In genomic region chr6:3561745-3562144, GRCh38 we compare ENCODE assay signal across 13 cellular contexts.
A peak's percentile ranks its signal among the peaks of the same experiment; 100 is the strongest.
DNase-seq lines count a peak whose midpoint lies in the region; ATAC-seq and TF ChIP-seq lines count a peak whose summit lies in the region.
"Had no signal": no experiment of that assay in that cellular context is flagged by ENCODE, and none has a peak within 500 bp of the region (broad histone marks: within the 10 kb centered on the region; RNA-seq: fewer than 3 reads in every experiment).

No MANE protein-coding gene starts in this region.

- no peaks in the 10 kb centered on the region for H3K4me1 ChIP-seq in mammary epithelial cell (ENCODE audit: insufficient read depth, low read length)
- H3K4me1 ChIP-seq in breast epithelium = no peaks in the 10 kb centered on the region
- H3K4me1 ChIP-seq in aorta (ENCODE audit: control insufficient read depth in 1 of 2, insufficient read depth in 2 of 2, low read length in 2 of 2) = no peaks in the 10 kb centered on the region

- no peak for DNase-seq in mammary epithelial cell
- no peak for DNase-seq in breast epithelium (ENCODE audit: low spot score in 2 of 2)
- peak; percentile 4 for DNase-seq in RKO (ENCODE audit: low spot score)
- DNase-seq in glutamatergic neuron = no peak
- DNase-seq in aorta = no peak
- no peak for DNase-seq in HUDEP-2 (lab: John Stamatoyannopoulos, UW; ENCODE audit: unreplicated experiment in 76 of 76)
- no peak for DNase-seq in NK-92 treated with Interleukin-12 subunit alpha and Interleukin-12 subunit beta, amount 100 ng/mL, for 24 hours (lab: John Stamatoyannopoulos, UW)
- DNase-seq: CD4-positive, CD25-positive, alpha-beta regulatory T cell; hippocampal formation; Kasumi-1; T1000 had no signal

- no peak overlapping the region for H3K9ac ChIP-seq in mammary epithelial cell (ENCODE audit: insufficient read depth, low read length)

- H3K4me2 ChIP-seq in mammary epithelial cell (ENCODE audit: insufficient read depth, low read depth, low read length) = no peak overlapping the region

- H3K27ac ChIP-seq in mammary epithelial cell (ENCODE audit: insufficient read depth, low read depth, low read length) (no peak overlapping the region), breast epithelium (no peak overlapping the region), aorta (ENCODE audit: low read depth in 1 of 2, low read length in 2 of 2) (peak overlapping the region; percentile 55 to 58)

- no peaks in the 10 kb centered on the region for H3K27me3 ChIP-seq in mammary epithelial cell (ENCODE audit: insufficient read depth, low read length)
- no peaks in the 10 kb centered on the region for H3K27me3 ChIP-seq in breast epithelium
- no peaks in the 10 kb centered on the region for H3K27me3 ChIP-seq in aorta (ENCODE audit: control insufficient read depth in 1 of 2, insufficient read depth in 2 of 2, low read length in 1 of 2)

- peak overlapping the region; percentile 50 for H3K4me3 Mint-ChIP-seq in glutamatergic neuron (ENCODE audit: unreplicated experiment)
- H3K4me3 Mint-ChIP-seq: activated naive CD4-positive, alpha-beta T cell treated with anti-CD3 and anti-CD28 coated beads, Interleukin-2, amount 50 U/mL, for 24 hours; CD4-positive, CD25-positive, alpha-beta regulatory T cell had no signal

- CTCF ChIA-PET in mammary epithelial cell (lab: Charles Lee; ENCODE audit: low non-redundant PET) = no interaction called here

- dilution Hi-C loops in mammary epithelial cell (cut with HindIII; ENCODE audit: low sequenced_read_pairs) = no loop called here

- no peak for TF ChIP-seq POLR2A in breast epithelium (IDR thresholded peaks at IDR 0.05)

- H3K36me3 Mint-ChIP-seq in glutamatergic neuron (ENCODE audit: unreplicated experiment) = peaks cover 5% of the 10 kb centered on the region
- H3K36me3 Mint-ChIP-seq: activated naive CD4-positive, alpha-beta T cell treated with anti-CD3 and anti-CD28 coated beads, Interleukin-2, amount 50 U/mL, for 24 hours; CD4-positive, CD25-positive, alpha-beta regulatory T cell had no signal

- peak overlapping the region; percentile 85 for H3K27ac Mint-ChIP-seq in glutamatergic neuron (ENCODE audit: unreplicated experiment)
- H3K27ac Mint-ChIP-seq: activated naive CD4-positive, alpha-beta T cell treated with anti-CD3 and anti-CD28 coated beads, Interleukin-2, amount 50 U/mL, for 24 hours; CD4-positive, CD25-positive, alpha-beta regulatory T cell had no signal

- H3K4me1 Mint-ChIP-seq in glutamatergic neuron (ENCODE audit: low read depth, unreplicated experiment) = peaks cover 39% of the 10 kb centered on the region
- H3K4me1 Mint-ChIP-seq: activated naive CD4-positive, alpha-beta T cell treated with anti-CD3 and anti-CD28 coated beads, Interleukin-2, amount 50 U/mL, for 24 hours; CD4-positive, CD25-positive, alpha-beta regulatory T cell had no signal

- H2AFZ ChIP-seq in mammary epithelial cell (ENCODE audit: low read depth, low read length) = no peak overlapping the region

- H3K4me3 ChIP-seq in mammary epithelial cell (replicated peaks in 1 of 3; ENCODE audit: insufficient read depth in 1 of 3, low read depth in 2 of 3, low read length in 3 of 3) (no peak overlapping the region), breast epithelium (no peak overlapping the region), aorta (ENCODE audit: low read length in 2 of 2) (no peak overlapping the region)

- peak; percentile 5 to 35 for TF ChIP-seq CTCF in mammary epithelial cell (conservative IDR thresholded peaks at IDR 0.05 in 1 of 2, IDR thresholded peaks at IDR 0.05 in 1 of 2; ENCODE audit: extremely low read depth in 1 of 2, insufficient read depth in 1 of 2, low read depth in 1 of 2, low read length in 2 of 2)
- TF ChIP-seq CTCF in breast epithelium (IDR thresholded peaks at IDR 0.05) = no peak
- TF ChIP-seq CTCF in glutamatergic neuron (IDR thresholded peaks at IDR 0.05; ENCODE audit: partially characterized antibody, unreplicated experiment) = no peak

- no peaks in the 10 kb centered on the region for H3K9me3 ChIP-seq in mammary epithelial cell (replicated peaks; ENCODE audit: insufficient read depth, low read length)
- no peaks in the 10 kb centered on the region for H3K9me3 ChIP-seq in breast epithelium
- H3K9me3 ChIP-seq in aorta (ENCODE audit: control insufficient read depth, low read length) = no peaks in the 10 kb centered on the region

- peaks cover 8% of the 10 kb centered on the region for H3K9me3 Mint-ChIP-seq in glutamatergic neuron (ENCODE audit: unreplicated experiment)
- H3K9me3 Mint-ChIP-seq: activated naive CD4-positive, alpha-beta T cell treated with anti-CD3 and anti-CD28 coated beads, Interleukin-2, amount 50 U/mL, for 24 hours had no signal

- WGBS in mammary epithelial cell (ENCODE audit: low coverage, missing lambda C conversion rate) = 100% methylated on average over 1 of the region's 1 CpG
- 16 to 37% methylated on average over 1 of the region's 1 CpG for WGBS in aorta, 2 donors

- no peaks in the 10 kb centered on the region for H3K79me2 ChIP-seq in mammary epithelial cell (ENCODE audit: insufficient read depth, low read length)

- H3K36me3 ChIP-seq in mammary epithelial cell (ENCODE audit: insufficient read depth, low read length) = no peaks in the 10 kb centered on the region
- no peaks in the 10 kb centered on the region for H3K36me3 ChIP-seq in breast epithelium
- H3K36me3 ChIP-seq in aorta (ENCODE audit: control insufficient read depth in 1 of 2, insufficient read depth in 2 of 2, low read length in 1 of 2) = no peaks in the 10 kb centered on the region

- no TSS peak for BruUV-seq in mammary epithelial cell (replicated peaks; lab: Mats Ljungman, UMichigan)

- H4K20me1 ChIP-seq in mammary epithelial cell (ENCODE audit: insufficient read depth, low read length) = no peaks in the 10 kb centered on the region

- in situ Hi-C loops in mammary epithelial cell (cut with MboI; ENCODE audit: low sequenced_read_pairs in 2 of 2) = no loop called here

- H3K27me3 Mint-ChIP-seq in glutamatergic neuron (ENCODE audit: unreplicated experiment) = no peaks in the 10 kb centered on the region

- intact Hi-C loops in mammary epithelial cell (cut with micrococcal nuclease) (no loop called here), breast epithelium (cut with DNase I; ENCODE audit: low total_unique reads) (no loop called here), aorta (cut with DNase I) (no loop called here)

- peak; percentile 63 for ATAC-seq in aorta (ENCODE audit: low FRiP score)
- ATAC-seq in GM21360 (IDR thresholded peaks at IDR 0.05; ENCODE audit: unreplicated experiment) = no peak

Comparison
In these comparisons a context has a peak if more than half of its experiments do, and no peak if none do; other contexts are left out.
1. CTCF ChIP-seq: peak in mammary epithelial cell (2 of 2); none in breast epithelium (0 of 3) and glutamatergic neuron (single experiment).
2. H3K27ac ChIP-seq: peak in aorta (2 of 2); none in mammary epithelial cell (single experiment) and breast epithelium (0 of 2).